ENCODE assay signal across 28 cellular contexts in the genomic region with DNA sequence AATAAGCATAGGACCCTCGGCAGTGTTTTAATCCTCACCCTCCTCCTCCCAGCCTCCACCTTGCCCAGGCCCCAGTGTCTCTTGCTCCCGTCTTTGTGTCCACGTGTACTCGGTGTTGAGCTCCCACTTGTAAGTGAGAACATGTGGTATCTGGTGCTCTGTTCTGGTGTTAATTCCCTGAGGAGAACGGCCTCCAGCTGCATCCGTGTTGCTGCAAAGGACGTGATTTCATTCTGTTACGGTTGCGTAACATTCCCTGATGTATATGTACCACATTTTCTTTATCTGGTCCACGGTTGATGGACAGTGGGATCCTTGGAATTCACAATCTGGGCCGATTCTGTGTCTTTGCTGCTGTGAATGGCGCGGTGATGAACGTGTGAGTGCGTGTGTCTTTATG. TPM values are rescaled to one million over a fixed set of nuclear protein-coding genes. Genes with fewer than 3 reads are reported as not detected.
DNase-seq lines count a peak whose midpoint lies in the region; ATAC-seq lines count a peak whose summit lies in the region.
"Had no signal": no experiment of that assay in that cellular context is flagged by ENCODE, and none has a peak within 500 bp of the region (broad histone marks: within the 10 kb centered on the region; RNA-seq: fewer than 3 reads in every experiment).

No MANE protein-coding gene starts in this region.

- DNase-seq in NCI-H2171 treated with DMSO at 0.1 percent for 48 hours (lab: John Stamatoyannopoulos, UW), result peak; percentile 38
- DNase-seq in fibroblast of the conjunctiva (ENCODE audit: low read depth), result peak; percentile 40
- DNase-seq in sciatic nerve (ENCODE audit: low spot score), result peak; percentile 10
- DNase-seq in NAMALWA (ENCODE audit: low spot score), result no peak
- no peak for DNase-seq in DMS 273 (lab: John Stamatoyannopoulos, UW; ENCODE audit: unreplicated experiment)
- DNase-seq: activated CD4-positive, alpha-beta T cell treated with anti-CD3 and anti-CD28 coated beads for 4 hours; activated CD8-positive, alpha-beta memory T cell treated with anti-CD3 and anti-CD28 coated beads for 24 hours; activated naive CD4-positive, alpha-beta T cell treated with anti-CD3 and anti-CD28 coated beads, Interleukin-2, amount 50 U/mL, for 16 hours; activated T-cell treated with anti-CD3 and anti-CD28 coated beads for 4 hours; body of pancreas; C1 segment of cervical spinal cord; COR-L47; DMS53; immature natural killer cell; Kasumi-1; mesenchymal stem cell; NCI-H1417 treated with DMSO at 0.1 percent for 48 hours; NCI-H2029 treated with DMSO at 0.1 percent for 48 hours; NCI-H345; pancreas; SIG-M5; stimulated activated CD4-positive, alpha-beta T cell treated with anti-CD3 and anti-CD28 coated beads, Interleukin-12 subunit alpha, Interleukin-12 subunit beta, amount 100 ng/mL, for 4 hours; stimulated activated CD4-positive, alpha-beta T cell treated with anti-CD3 and anti-CD28 coated beads, Interleukin-4, amount 100 ng/mL, for 1 hour had no signal

- H3K4me3 ChIP-seq in BLaER1 treated with 17β-estradiol and CSF1 and Interleukin-3, amounts not matched to agents 10 nM and 100 nM, result peak overlapping the region in 4 of 10 experiments; percentile 3 to 41 (median 14); a peak in 4 of 20 replicates
- H3K4me3 ChIP-seq: body of pancreas, HAP-1, pancreas, tibial artery had no signal

- peak; percentile 24 for ATAC-seq in sciatic nerve
- no peak for ATAC-seq in GM18870 (IDR thresholded peaks at IDR 0.05; ENCODE audit: unreplicated experiment)
- ATAC-seq: body of pancreas, Panc1, pancreas had no signal

- peak overlapping the region in 8 of 11 experiments; percentile 43 to 77 (median 64); a peak in 14 of 22 replicates for H3K9ac ChIP-seq in BLaER1 treated with 17β-estradiol and CSF1 and Interleukin-3, amounts not matched to agents 10 nM and 100 nM

- no peaks in the 10 kb centered on the region for H3K27me3 ChIP-seq in BLaER1 treated with 17β-estradiol and CSF1 and Interleukin-3, amounts not matched to agents 10 nM and 100 nM
- H3K27me3 ChIP-seq: body of pancreas, pancreas, tibial artery had no signal

- H3K36me3 ChIP-seq in BLaER1 treated with 17β-estradiol and CSF1 and Interleukin-3, amounts not matched to agents 10 nM and 100 nM, result peaks cover 21 to 79% (median 69%) of the 10 kb centered on the region in 11 experiments

- intact Hi-C loops in sciatic nerve (cut with DNase I), result no loop called here

- H4K20me1 ChIP-seq in BLaER1 treated with 17β-estradiol and CSF1 and Interleukin-3, amounts not matched to agents 10 nM and 100 nM, result peaks cover 0 to 13% (median 0%) of the 10 kb centered on the region in 11 experiments; a peak in 4 of 22 replicates

- H3K4me2 ChIP-seq in BLaER1 treated with 17β-estradiol and CSF1 and Interleukin-3, amounts not matched to agents 10 nM and 100 nM, result peak overlapping the region in 10 of 11 experiments; percentile 14 to 77 (median 68); a peak in 18 of 22 replicates

- peaks cover 0 to 76% (median 56%) of the 10 kb centered on the region in 10 experiments; a peak in 18 of 20 replicates for H3K4me1 ChIP-seq in BLaER1 treated with 17β-estradiol and CSF1 and Interleukin-3, amounts not matched to agents 10 nM and 100 nM
- H3K4me1 ChIP-seq: HAP-1, pancreas had no signal

- H3K27ac ChIP-seq in BLaER1 treated with 17β-estradiol and CSF1 and Interleukin-3, amounts not matched to agents 10 nM and 100 nM, result peak overlapping the region in 8 of 11 experiments; percentile 58 to 94 (median 86); a peak in 16 of 22 replicates
- H3K27ac ChIP-seq: body of pancreas, pancreas, tibial artery had no signal

- H3K9me3 ChIP-seq in BLaER1 treated with 17β-estradiol and CSF1 and Interleukin-3, amounts not matched to agents 10 nM and 100 nM (replicated peaks in 1 of 11), result peaks cover 24 to 61% (median 33%) of the 10 kb centered on the region in 11 experiments
- H3K9me3 ChIP-seq: body of pancreas, HAP-1, pancreas, tibial artery had no signal

RNA-seq across cellular contexts. Expression of a gene that starts 44.7 kb away (rescaled TPM):
- total RNA-seq in sciatic nerve, result 36.1 TPM

RNA-seq across cellular contexts. Expression of a gene that starts 49.3 kb away (rescaled TPM):
- 28.3 TPM for total RNA-seq in sciatic nerve

Comparison
In these comparisons a context has a peak if more than half of its experiments do, and no peak if none do; other contexts are left out.
1. DNase-seq: peak in NCI-H2171 treated with DMSO at 0.1 percent for 48 hours (single experiment), fibroblast of the conjunctiva (single experiment) and sciatic nerve (single experiment); none in NAMALWA (single experiment) and DMS 273 (single experiment).